Comparison of ENCODE assay signal across 12 cellular contexts in genomic region chr15:52220896-52221660, GRCh38. TPM values are rescaled to one million over a fixed set of nuclear protein-coding genes. Genes with fewer than 3 reads are reported as not detected.
DNase-seq lines count a peak whose midpoint lies in the region; ATAC-seq, FAIRE-seq and TF ChIP-seq lines count a peak whose summit lies in the region.
"Had no signal": no experiment of that assay in that cellular context is flagged by ENCODE, and none has a peak within 500 bp of the region (broad histone marks: within the 10 kb centered on the region; RNA-seq: fewer than 3 reads in every experiment).

No MANE protein-coding gene starts in this region.

- peak overlapping the region; percentile 71 for H3K27ac ChIP-seq in DND-41 (ENCODE audit: low read length)
- peak overlapping the region; percentile 74 for H3K27ac ChIP-seq in GM12878 (ENCODE audit: control insufficient read depth, insufficient read depth)
- no peak overlapping the region for H3K27ac ChIP-seq in aorta (ENCODE audit: low read depth in 1 of 2, low read length in 2 of 2)

- H3K36me3 ChIP-seq in DND-41 (ENCODE audit: insufficient read depth, low read length) (no peaks in the 10 kb centered on the region), GM12878 (ENCODE audit: control insufficient read depth in 2 of 2, insufficient read depth in 2 of 2, low read length in 1 of 2) (no peaks in the 10 kb centered on the region), aorta (ENCODE audit: control insufficient read depth in 1 of 2, insufficient read depth in 2 of 2, low read length in 1 of 2) (no peaks in the 10 kb centered on the region)

- RAD21 ChIA-PET in GM12878 (lab: Charles Lee; ENCODE audit: unreplicated experiment): interaction anchor here (0.6 to 2.8 kb wide), 12 partner anchors 11 to 144 kb away, joined by 3 to 16 read pairs (median 4); no protein-coding TSS in a partner anchor

- peak overlapping the region; percentile 65 for H2AFZ ChIP-seq in DND-41 (ENCODE audit: low read depth, low read length)
- H2AFZ ChIP-seq in GM12878 (ENCODE audit: control insufficient read depth, low read depth, low read length): peak overlapping the region; percentile 83

- peaks cover 22% of the 10 kb centered on the region for H3K4me1 ChIP-seq in DND-41 (ENCODE audit: insufficient read depth, low read length)
- peaks cover 26% of the 10 kb centered on the region for H3K4me1 ChIP-seq in GM12878 (ENCODE audit: control insufficient read depth, insufficient read depth, low read length)
- no peaks in the 10 kb centered on the region for H3K4me1 ChIP-seq in aorta (ENCODE audit: control insufficient read depth in 1 of 2, insufficient read depth in 2 of 2, low read length in 2 of 2)
- H3K4me1 ChIP-seq: Caco-2 had no signal

- intact Hi-C loops in GM12878 (cut with micrococcal nuclease; ENCODE audit: unreplicated experiment) (loop anchor here (5.0 kb wide), 1 partner anchor 239 kb away; no protein-coding TSS in a partner anchor), aorta (cut with DNase I) (loop anchor here in 1 of 2 donors (10.0 kb wide), 1 partner anchor 576 kb away; no protein-coding TSS in a partner anchor)

- H3K79me2 ChIP-seq in DND-41 (ENCODE audit: insufficient read depth, low read length) (no peaks in the 10 kb centered on the region), GM12878 (ENCODE audit: control insufficient read depth, insufficient read depth, low read length) (no peaks in the 10 kb centered on the region)

- DNase-seq in DND-41: peak; percentile 17
- DNase-seq in GM19239 (ENCODE audit: insufficient read length, low spot score): no peak
- DNase-seq in GM12878 (ENCODE audit: low read depth, low spot score): no peak
- no peak for DNase-seq in HuH-7 (ENCODE audit: low spot score)
- DNase-seq in T1000 (lab: John Stamatoyannopoulos, UW): no peak
- no peak for DNase-seq in aorta
- no peak for DNase-seq in NCI-H2107 treated with DMSO at 0.1 percent for 48 hours (lab: John Stamatoyannopoulos, UW; ENCODE audit: unreplicated experiment)
- DNase-seq: Caco-2, KBM-7, NCI-H526 had no signal

- H3K27me3 ChIP-seq in DND-41 (ENCODE audit: insufficient read depth, low read length, poor library complexity) (no peaks in the 10 kb centered on the region), GM12878 (replicated peaks in 1 of 2; ENCODE audit: control insufficient read depth in 2 of 2, insufficient read depth in 2 of 2, low read length in 1 of 2) (no peaks in the 10 kb centered on the region), aorta (ENCODE audit: control insufficient read depth in 1 of 2, insufficient read depth in 2 of 2, low read length in 1 of 2) (no peaks in the 10 kb centered on the region)

- no peak for TF ChIP-seq POLR2A in GM12878 (IDR thresholded peaks at IDR 0.05; ENCODE audit: low read depth, low read length)

- TF ChIP-seq CTCF in DND-41 (IDR thresholded peaks at IDR 0.05; ENCODE audit: borderline replicate concordance, extremely low read depth, low read length, poor library complexity, severe bottlenecking) (no peak), GM12878 (IDR thresholded peaks at IDR 0.05 in 2 of 3, conservative IDR thresholded peaks at IDR 0.05 in 1 of 3; ENCODE audit: control insufficient read depth in 2 of 3, extremely low read depth in 1 of 3, insufficient read depth in 1 of 3, low read depth in 3 of 3, low read length in 3 of 3) (no peak)

- WGBS in GM12878 (ENCODE audit: insufficient coverage, insufficient replicate concordance, low lambda C conversion rate, missing lambda C conversion rate): 7% methylated on average over 8 of the region's 8 CpGs
- WGBS in aorta, 2 donors: 83 to 84% methylated on average over 8 of the region's 8 CpGs

- SMC1A ChIA-PET in GM12878 (lab: Charles Lee; ENCODE audit: uncharacterized antibody, unreplicated experiment): interaction anchor here (0.7 to 7.4 kb wide), 14 partner anchors 11 to 489 kb away, joined by 3 to 80 read pairs (median 4); no protein-coding TSS in a partner anchor

- ATAC-seq in DND-41 (ENCODE audit: insufficient read depth, low read depth) (peak; percentile 78), HG03571 (IDR thresholded peaks at IDR 0.05; ENCODE audit: unreplicated experiment) (peak; percentile 40), GM12878 (peak; percentile 67), aorta (ENCODE audit: low FRiP score) (no peak)

- CTCF ChIA-PET in GM12878 (lab: Yijun Ruan, JAX): interaction anchor here (0.7 to 13.5 kb wide), 12 partner anchors 10 to 515 kb away, joined by 3 to 235 read pairs (median 4); partner anchors contain the start of gene GNB5

- no peak for TF ChIP-seq RAD21 in GM12878 (IDR thresholded peaks at IDR 0.05; ENCODE audit: insufficient read depth, low read depth, low read length)

- TSS peak; percentile 93 for BruUV-seq in GM12878 (replicated peaks; lab: Mats Ljungman, UMichigan)

- H3K4me3 ChIP-seq in DND-41 (ENCODE audit: low read depth in 1 of 2, low read length in 2 of 2) (no peak overlapping the region; a peak in 1 of 4 replicates), GM12878 (peak overlapping the region; percentile 49), aorta (ENCODE audit: low read length in 2 of 2) (no peak overlapping the region)

- FAIRE-seq in GM19239 (lab: Jason Lieb, UNC) (peak; percentile 69), GM12878 (lab: Jason Lieb, UNC) (peak; percentile 61)
- FAIRE-seq: endometrium had no signal

- H3K4me2 ChIP-seq in DND-41 (ENCODE audit: insufficient read depth, low read length) (peak overlapping the region; percentile 54), GM12878 (ENCODE audit: control insufficient read depth, insufficient read depth) (peak overlapping the region; percentile 92)

- in situ Hi-C loops in GM12878 (cut with MboI): no loop called here

- H3K9ac ChIP-seq in DND-41 (ENCODE audit: low read depth, low read length): peak overlapping the region; percentile 19; the same call in 1 of the 2 replicates
- peak overlapping the region; percentile 68 for H3K9ac ChIP-seq in GM12878 (ENCODE audit: control insufficient read depth, insufficient read depth, low read length)

- H3K9me3 ChIP-seq in DND-41 (ENCODE audit: insufficient read depth, low read length, severe bottlenecking) (no peaks in the 10 kb centered on the region), GM12878 (replicated peaks; ENCODE audit: control insufficient read depth, insufficient read depth, low read length) (no peaks in the 10 kb centered on the region), aorta (ENCODE audit: control insufficient read depth, low read length) (no peaks in the 10 kb centered on the region)
- H3K9me3 ChIP-seq: Caco-2 had no signal

- H4K20me1 ChIP-seq in DND-41 (ENCODE audit: insufficient read depth, low read length) (no peaks in the 10 kb centered on the region), GM12878 (ENCODE audit: control insufficient read depth, insufficient read depth) (no peaks in the 10 kb centered on the region)

- peak in 1 of 2 experiments; percentile 27; a peak in 1 of 4 replicates for TF ChIP-seq EP300 in GM12878 (IDR thresholded peaks at IDR 0.05; ENCODE audit: borderline replicate concordance in 1 of 2, control insufficient read depth in 1 of 2, low read depth in 2 of 2, low read length in 2 of 2)

- POLR2A ChIA-PET in GM12878 (lab: Charles Lee): no interaction called here

TF ChIP-seq in GM12878, 131 proteins besides CTCF, POLR2A, EP300 and RAD21 (continues in another document):
- TF ChIP-seq ATF7 (IDR thresholded peaks at IDR 0.05; ENCODE audit: low read depth) (peak; percentile 15; the same call in 1 of the 2 replicates), ZSCAN29 (IDR thresholded peaks at IDR 0.05) (0 out of 2 replicates have a peak, but pooled peaks have one; percentile 36), PAX8 (IDR thresholded peaks at IDR 0.05) (0 out of 2 replicates have a peak, but pooled peaks have one; percentile 51), ESRRA (IDR thresholded peaks at IDR 0.05; ENCODE audit: low read length) (peak; percentile 98)
- TF ChIP-seq, protein P1, sequence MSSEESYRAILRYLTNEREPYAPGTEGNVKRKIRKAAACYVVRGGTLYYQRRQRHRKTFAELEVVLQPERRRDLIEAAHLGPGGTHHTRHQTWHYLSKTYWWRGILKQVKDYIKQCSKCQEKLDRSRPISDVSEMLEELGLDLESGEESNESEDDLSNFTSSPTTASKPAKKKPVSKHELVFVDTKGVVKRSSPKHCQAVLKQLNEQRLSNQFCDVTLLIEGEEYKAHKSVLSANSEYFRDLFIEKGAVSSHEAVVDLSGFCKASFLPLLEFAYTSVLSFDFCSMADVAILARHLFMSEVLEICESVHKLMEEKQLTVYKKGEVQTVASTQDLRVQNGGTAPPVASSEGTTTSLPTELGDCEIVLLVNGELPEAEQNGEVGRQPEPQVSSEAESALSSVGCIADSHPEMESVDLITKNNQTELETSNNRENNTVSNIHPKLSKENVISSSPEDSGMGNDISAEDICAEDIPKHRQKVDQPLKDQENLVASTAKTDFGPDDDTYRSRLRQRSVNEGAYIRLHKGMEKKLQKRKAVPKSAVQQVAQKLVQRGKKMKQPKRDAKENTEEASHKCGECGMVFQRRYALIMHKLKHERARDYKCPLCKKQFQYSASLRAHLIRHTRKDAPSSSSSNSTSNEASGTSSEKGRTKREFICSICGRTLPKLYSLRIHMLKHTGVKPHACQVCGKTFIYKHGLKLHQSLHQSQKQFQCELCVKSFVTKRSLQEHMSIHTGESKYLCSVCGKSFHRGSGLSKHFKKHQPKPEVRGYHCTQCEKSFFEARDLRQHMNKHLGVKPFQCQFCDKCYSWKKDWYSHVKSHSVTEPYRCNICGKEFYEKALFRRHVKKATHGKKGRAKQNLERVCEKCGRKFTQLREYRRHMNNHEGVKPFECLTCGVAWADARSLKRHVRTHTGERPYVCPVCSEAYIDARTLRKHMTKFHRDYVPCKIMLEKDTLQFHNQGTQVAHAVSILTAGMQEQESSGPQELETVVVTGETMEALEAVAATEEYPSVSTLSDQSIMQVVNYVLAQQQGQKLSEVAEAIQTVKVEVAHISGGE (CRISPR knock-in tag; IDR thresholded peaks at IDR 0.05): no peak

RNA-seq across cellular contexts. Expression of gene GNB5, which starts 29.9 kb away (rescaled TPM):
- total RNA-seq in GM12878 (2013; cell fraction: nucleolus; rRNA removed): 24.0 and 28.5 TPM in 2 replicates
- total RNA-seq in GM12878 (2014; rRNA removed) (16.8 and 18.4 TPM in 2 replicates), GM12878 (2014; rRNA removed; fragmentation: Illumina TruSeq; extraction: Trizol) (10.0 and 10.4 TPM in 2 replicates), GM12878 (2021) (16.8 and 16.9 TPM in 2 replicates), aorta (10 to 100 TPM; 26.6 to 27.6 TPM)
- polyA plus RNA-seq in GM12878 (2011; ENCODE audit: low read depth): 6.4 TPM
- polyA plus RNA-seq in GM12878 (2011; rRNA removed) (11.3 and 14.6 TPM in 2 replicates), GM12878 (2014; fragmentation: Illumina TruSeq; extraction: Trizol) (10.4 and 10.6 TPM in 2 replicates), GM12878 (2014; fragmentation: Nextera tagmentation; extraction: Ambion mirVana) (1 to 10 TPM; 2.4 to 4.7 TPM), GM12878 (2014; rRNA removed) (15.8 and 15.9 TPM in 2 replicates), GM12878 (2016; fragmentation: Nextera tagmentation; extraction: Ambion mirVana) (10 to 100 TPM; 23.4 to 25.9 TPM), aorta (10 to 100 TPM; 18.2 to 30.0 TPM)
- 17.2 and 19.4 TPM in 2 replicates for polyA plus RNA-seq in GM12878 (2011; cell fraction: cytosol; rRNA removed)
- polyA plus RNA-seq in GM12878 (2011; cell fraction: nucleus; rRNA removed): 10.7 and 15.2 TPM in 2 replicates
- polyA plus RNA-seq in GM12878 (2012): 10.1 and 11.5 TPM in 2 replicates
- polyA minus RNA-seq in GM12878 (2011; rRNA and poly(A)+ RNA removed): 19.8 and 21.5 TPM in 2 replicates
- polyA minus RNA-seq in GM12878 (2011; cell fraction: cytosol; rRNA and poly(A)+ RNA removed): 5.9 and 9.5 TPM in 2 replicates
- polyA minus RNA-seq in GM12878 (2011; cell fraction: nucleus; rRNA and poly(A)+ RNA removed): 8.0 and 14.6 TPM in 2 replicates

Comparison
In these comparisons a context has a peak if more than half of its experiments do, and no peak if none do; other contexts are left out.
1. H3K27ac ChIP-seq: peak in DND-41 (single experiment) and GM12878 (single experiment); none in aorta (0 of 2).